1 cellular context compared by ENCODE assay signal in the genomic region with DNA sequence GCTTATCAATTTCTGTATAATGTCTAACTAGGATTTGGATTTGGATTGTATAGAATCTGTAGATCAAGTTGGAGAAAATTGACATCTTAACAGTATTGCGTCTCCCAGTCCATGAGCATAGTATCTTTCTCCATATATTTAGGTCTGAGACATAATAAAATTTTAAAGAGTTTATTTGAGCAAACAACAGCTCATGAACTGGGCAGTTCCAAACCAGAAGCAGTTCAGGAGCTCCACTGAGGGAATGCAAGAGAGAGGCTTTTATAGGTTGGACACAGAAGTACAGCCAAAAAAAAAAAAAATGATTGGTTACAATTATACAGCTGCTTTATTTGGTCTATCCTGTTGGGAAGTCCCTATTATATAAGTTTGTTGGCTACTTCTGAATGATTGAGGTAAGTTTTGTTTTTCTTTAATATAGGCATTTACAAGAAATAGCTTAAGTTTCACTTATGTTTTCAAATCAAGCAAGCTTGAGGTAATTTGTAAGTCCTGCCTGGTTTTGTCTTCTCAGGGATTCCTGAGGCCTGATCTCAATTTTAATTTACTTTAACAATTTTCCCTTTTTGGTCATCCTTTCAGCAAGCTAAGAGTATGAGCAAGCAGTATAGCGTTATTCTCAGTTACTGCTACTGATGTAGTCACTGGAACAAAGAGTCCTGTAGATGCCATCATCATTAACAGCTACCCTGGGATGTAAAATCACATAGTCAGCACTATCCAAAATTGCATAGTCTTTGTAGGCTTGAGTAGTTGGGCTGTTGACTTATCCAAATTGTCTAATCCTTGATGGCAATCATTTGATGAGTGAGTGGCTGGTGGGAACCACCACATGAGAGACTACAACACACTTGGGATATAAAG.
TF ChIP-seq lines count a peak whose summit lies in the region.

No MANE protein-coding gene starts in this region.

TF ChIP-seq in HepG2, 621 proteins besides CTCF, POLR2A, EP300 and RAD21:
- peak; percentile 91 to 96 for TF ChIP-seq MAFK (conservative IDR thresholded peaks at IDR 0.05 in 1 of 2, IDR thresholded peaks at IDR 0.05 in 1 of 2; ENCODE audit: low read length in 2 of 2)
- TF ChIP-seq, protein P1, sequence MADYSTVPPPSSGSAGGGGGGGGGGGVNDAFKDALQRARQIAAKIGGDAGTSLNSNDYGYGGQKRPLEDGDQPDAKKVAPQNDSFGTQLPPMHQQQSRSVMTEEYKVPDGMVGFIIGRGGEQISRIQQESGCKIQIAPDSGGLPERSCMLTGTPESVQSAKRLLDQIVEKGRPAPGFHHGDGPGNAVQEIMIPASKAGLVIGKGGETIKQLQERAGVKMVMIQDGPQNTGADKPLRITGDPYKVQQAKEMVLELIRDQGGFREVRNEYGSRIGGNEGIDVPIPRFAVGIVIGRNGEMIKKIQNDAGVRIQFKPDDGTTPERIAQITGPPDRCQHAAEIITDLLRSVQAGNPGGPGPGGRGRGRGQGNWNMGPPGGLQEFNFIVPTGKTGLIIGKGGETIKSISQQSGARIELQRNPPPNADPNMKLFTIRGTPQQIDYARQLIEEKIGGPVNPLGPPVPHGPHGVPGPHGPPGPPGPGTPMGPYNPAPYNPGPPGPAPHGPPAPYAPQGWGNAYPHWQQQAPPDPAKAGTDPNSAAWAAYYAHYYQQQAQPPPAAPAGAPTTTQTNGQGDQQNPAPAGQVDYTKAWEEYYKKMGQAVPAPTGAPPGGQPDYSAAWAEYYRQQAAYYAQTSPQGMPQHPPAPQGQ (CRISPR knock-in tag; IDR thresholded peaks at IDR 0.05; ENCODE audit: borderline replicate concordance) = no peak
- TF ChIP-seq MAFF (IDR thresholded peaks at IDR 0.05; ENCODE audit: low read depth, low read length) = peak; percentile 94
- TF ChIP-seq, protein P2, sequence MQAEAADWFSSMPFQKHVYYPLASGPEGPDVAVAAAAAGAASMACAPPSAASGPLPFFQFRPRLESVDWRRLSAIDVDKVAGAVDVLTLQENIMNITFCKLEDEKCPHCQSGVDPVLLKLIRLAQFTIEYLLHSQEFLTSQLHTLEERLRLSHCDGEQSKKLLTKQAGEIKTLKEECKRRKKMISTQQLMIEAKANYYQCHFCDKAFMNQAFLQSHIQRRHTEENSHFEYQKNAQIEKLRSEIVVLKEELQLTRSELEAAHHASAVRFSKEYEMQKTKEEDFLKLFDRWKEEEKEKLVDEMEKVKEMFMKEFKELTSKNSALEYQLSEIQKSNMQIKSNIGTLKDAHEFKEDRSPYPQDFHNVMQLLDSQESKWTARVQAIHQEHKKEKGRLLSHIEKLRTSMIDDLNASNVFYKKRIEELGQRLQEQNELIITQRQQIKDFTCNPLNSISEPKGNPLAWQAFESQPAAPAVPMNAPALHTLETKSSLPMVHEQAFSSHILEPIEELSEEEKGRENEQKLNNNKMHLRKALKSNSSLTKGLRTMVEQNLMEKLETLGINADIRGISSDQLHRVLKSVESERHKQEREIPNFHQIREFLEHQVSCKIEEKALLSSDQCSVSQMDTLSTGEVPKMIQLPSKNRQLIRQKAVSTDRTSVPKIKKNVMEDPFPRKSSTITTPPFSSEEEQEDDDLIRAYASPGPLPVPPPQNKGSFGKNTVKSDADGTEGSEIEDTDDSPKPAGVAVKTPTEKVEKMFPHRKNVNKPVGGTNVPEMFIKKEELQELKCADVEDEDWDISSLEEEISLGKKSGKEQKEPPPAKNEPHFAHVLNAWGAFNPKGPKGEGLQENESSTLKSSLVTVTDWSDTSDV (CRISPR knock-in tag; IDR thresholded peaks at IDR 0.05) = no peak
- TF ChIP-seq ATRX (CRISPR knock-in tag; IDR thresholded peaks at IDR 0.05; ENCODE audit: borderline replicate concordance) = no peak
TF ChIP-seq in HepG2: peak in this region for 2.
